Comparison of ENCODE assay signal across 8 cellular contexts in genomic region chr12:751828-752672, GRCh38. TPM values are rescaled to one million over a fixed set of nuclear protein-coding genes. Genes with fewer than 3 reads are reported as not detected.
DNase-seq lines count a peak whose midpoint lies in the region; ATAC-seq and TF ChIP-seq lines count a peak whose summit lies in the region.

Gene WNK1 (plus strand): TSS chr12:752579. CDS start chr12:753566, 987 bp downstream.

- DNase-seq in DND-41, result peak; percentile 97
- DNase-seq in GM23248, result peak; percentile 100
- DNase-seq in Kasumi-1 (lab: John Stamatoyannopoulos, UW), result peak; percentile 91
- peak; percentile 98 for DNase-seq in RPMI7951 (ENCODE audit: low read depth)
- DNase-seq in activated T-helper 1 cell treated with anti-CD3 and anti-CD28 coated beads, Interleukin-12 subunit alpha, Interleukin-12 subunit beta, Interleukin-2, Interleukin-4 antibody, amounts not matched to agents 30 ng/mL and 10 ng/mL and 1 ng/mL, durations not matched to agents 14 hours and 24 hours and 36 hours (ENCODE audit: low spot score), result peak; percentile 95
- peak; percentile 99 for DNase-seq in fibroblast of gingiva (ENCODE audit: low read depth)
- DNase-seq in naive B cell, result peak; percentile 94
- DNase-seq in stimulated activated naive B cell treated with anti-CD40 and anti-IgM and Interleukin-4, amounts not matched to agents 10 μg/mL and 1 μg/mL and 100 μg/mL, for 72 hours, result peak; percentile 94

- H3K9me3 ChIP-seq in DND-41 (ENCODE audit: insufficient read depth, low read length, severe bottlenecking) (no peaks in the 10 kb centered on the region), GM23248 (ENCODE audit: low read depth) (no peaks in the 10 kb centered on the region)

- H3K4me3 ChIP-seq in DND-41 (ENCODE audit: low read depth in 1 of 2, low read length in 2 of 2) (peak within 1 kb of the TSS; percentile 75 to 81), GM23248 (peak within 1 kb of the TSS; percentile 95)

- H3K27me3 Mint-ChIP-seq in activated T-helper 1 cell treated with anti-CD3 and anti-CD28 coated beads, Interleukin-12 subunit alpha, Interleukin-12 subunit beta, Interleukin-2, Interleukin-4 antibody, amounts not matched to agents 30 ng/mL and 10 ng/mL and 1 ng/mL, durations not matched to agents 14 hours and 24 hours and 36 hours (ENCODE audit: insufficient read depth), result no peaks in the 10 kb centered on the region
- no peaks in the 10 kb centered on the region for H3K27me3 Mint-ChIP-seq in naive B cell
- H3K27me3 Mint-ChIP-seq in stimulated activated naive B cell treated with anti-CD40 and anti-IgM and Interleukin-4, amounts not matched to agents 10 μg/mL and 1 μg/mL and 100 μg/mL, for 72 hours, result no peaks in the 10 kb centered on the region

- H3K4me2 ChIP-seq in DND-41 (ENCODE audit: insufficient read depth, low read length), result peak within 1 kb of the TSS; percentile 89
- H3K4me2 ChIP-seq in GM23248 (ENCODE audit: unreplicated experiment), result peak within 1 kb of the TSS; percentile 96

- H3K27me3 ChIP-seq in DND-41 (ENCODE audit: insufficient read depth, low read length, poor library complexity), result no peaks in the 10 kb centered on the region
- no peaks in the 10 kb centered on the region for H3K27me3 ChIP-seq in GM23248 (replicated peaks; ENCODE audit: insufficient read depth)

- H3K4me1 Mint-ChIP-seq in activated T-helper 1 cell treated with anti-CD3 and anti-CD28 coated beads, Interleukin-12 subunit alpha, Interleukin-12 subunit beta, Interleukin-2, Interleukin-4 antibody, amounts not matched to agents 30 ng/mL and 10 ng/mL and 1 ng/mL, durations not matched to agents 14 hours and 24 hours and 36 hours (ENCODE audit: low read depth), result peaks cover 23% of the 10 kb centered on the region
- peaks cover 29 to 38% (median 29%) of the 10 kb centered on the region in 3 donors for H3K4me1 Mint-ChIP-seq in naive B cell
- peaks cover 12 to 44% of the 10 kb centered on the region in 2 donors for H3K4me1 Mint-ChIP-seq in stimulated activated naive B cell treated with anti-CD40 and anti-IgM and Interleukin-4, amounts not matched to agents 10 μg/mL and 1 μg/mL and 100 μg/mL, for 72 hours

- H2AFZ ChIP-seq in DND-41 (ENCODE audit: low read depth, low read length), result peak within 1 kb of the TSS; percentile 87
- peak within 1 kb of the TSS; percentile 91 for H2AFZ ChIP-seq in GM23248

- H3K36me3 ChIP-seq in DND-41 (ENCODE audit: insufficient read depth, low read length) (peaks cover 23% of the 10 kb centered on the region), GM23248 (ENCODE audit: low read depth) (no peaks in the 10 kb centered on the region)

- in situ Hi-C loops in GM23248 (cut with MboI), result loop anchor here (10.0 kb wide), 1 partner anchor 177 kb away; no protein-coding TSS in a partner anchor

- H4K20me1 ChIP-seq in DND-41 (ENCODE audit: insufficient read depth, low read length), result peaks cover 42% of the 10 kb centered on the region
- peaks cover 20% of the 10 kb centered on the region for H4K20me1 ChIP-seq in GM23248 (ENCODE audit: insufficient read depth)

- H3K4me1 ChIP-seq in DND-41 (ENCODE audit: insufficient read depth, low read length), result peaks cover 44% of the 10 kb centered on the region
- peaks cover 36% of the 10 kb centered on the region for H3K4me1 ChIP-seq in GM23248 (ENCODE audit: insufficient read depth)

- ATAC-seq in DND-41 (ENCODE audit: insufficient read depth, low read depth) (peak; percentile 66), naive B cell (ENCODE audit: low read depth in 2 of 2) (peak; percentile 65 to 69)
- ATAC-seq in stimulated activated naive B cell treated with anti-CD40 and anti-IgM and Interleukin-4, amounts not matched to agents 10 μg/mL and 1 μg/mL and 100 μg/mL, for 72 hours (replicated peaks), result peak; percentile 68 to 74

- H3K27ac Mint-ChIP-seq in activated T-helper 1 cell treated with anti-CD3 and anti-CD28 coated beads, Interleukin-12 subunit alpha, Interleukin-12 subunit beta, Interleukin-2, Interleukin-4 antibody, amounts not matched to agents 30 ng/mL and 10 ng/mL and 1 ng/mL, durations not matched to agents 14 hours and 24 hours and 36 hours, result peak within 1 kb of the TSS; percentile 94
- peak within 1 kb of the TSS in 5 of 6 donors; percentile 82 to 96 (median 94) for H3K27ac Mint-ChIP-seq in naive B cell
- peak within 1 kb of the TSS; percentile 94 for H3K27ac Mint-ChIP-seq in stimulated activated naive B cell treated with anti-CD40 and anti-IgM and Interleukin-4, amounts not matched to agents 10 μg/mL and 1 μg/mL and 100 μg/mL, for 72 hours

- peak within 1 kb of the TSS; percentile 92 for H3K4me3 Mint-ChIP-seq in activated T-helper 1 cell treated with anti-CD3 and anti-CD28 coated beads, Interleukin-12 subunit alpha, Interleukin-12 subunit beta, Interleukin-2, Interleukin-4 antibody, amounts not matched to agents 30 ng/mL and 10 ng/mL and 1 ng/mL, durations not matched to agents 14 hours and 24 hours and 36 hours
- H3K4me3 Mint-ChIP-seq in naive B cell, result peak within 1 kb of the TSS in 6 of 8 donors; percentile 93 to 97 (median 95)
- H3K4me3 Mint-ChIP-seq in stimulated activated naive B cell treated with anti-CD40 and anti-IgM and Interleukin-4, amounts not matched to agents 10 μg/mL and 1 μg/mL and 100 μg/mL, for 72 hours, result peak within 1 kb of the TSS in 1 of 2 donors; percentile 97

- peak within 1 kb of the TSS; percentile 84 for H3K9ac ChIP-seq in DND-41 (ENCODE audit: low read depth, low read length)
- peak within 1 kb of the TSS; percentile 88 for H3K9ac ChIP-seq in GM23248

- intact Hi-C loops in activated T-helper 1 cell treated with anti-CD3 and anti-CD28 coated beads, Interleukin-12 subunit alpha, Interleukin-12 subunit beta, Interleukin-2, Interleukin-4 antibody, amounts not matched to agents 30 ng/mL and 10 ng/mL and 1 ng/mL, durations not matched to agents 14 hours and 24 hours and 36 hours (cut with micrococcal nuclease), result loop anchor here (1.0 to 5.0 kb wide), 18 partner anchors 9 to 840 kb away; partner anchors contain the start of genes CCDC77, ERC1, FBXL14 and KDM5A

- H3K27ac ChIP-seq in DND-41 (ENCODE audit: low read length), result peak within 1 kb of the TSS; percentile 97
- peak within 1 kb of the TSS; percentile 83 for H3K27ac ChIP-seq in GM23248

- H3K79me2 ChIP-seq in DND-41 (ENCODE audit: insufficient read depth, low read length) (peaks cover 57% of the 10 kb centered on the region), GM23248 (ENCODE audit: insufficient read depth) (peaks cover 41% of the 10 kb centered on the region)

- H3K36me3 Mint-ChIP-seq in activated T-helper 1 cell treated with anti-CD3 and anti-CD28 coated beads, Interleukin-12 subunit alpha, Interleukin-12 subunit beta, Interleukin-2, Interleukin-4 antibody, amounts not matched to agents 30 ng/mL and 10 ng/mL and 1 ng/mL, durations not matched to agents 14 hours and 24 hours and 36 hours (ENCODE audit: low read depth), result peaks cover 26% of the 10 kb centered on the region
- H3K36me3 Mint-ChIP-seq in naive B cell, result no peaks in the 10 kb centered on the region
- H3K36me3 Mint-ChIP-seq in stimulated activated naive B cell treated with anti-CD40 and anti-IgM and Interleukin-4, amounts not matched to agents 10 μg/mL and 1 μg/mL and 100 μg/mL, for 72 hours, result peaks cover 13 to 27% of the 10 kb centered on the region in 2 donors

- no peaks in the 10 kb centered on the region for H3K9me3 Mint-ChIP-seq in activated T-helper 1 cell treated with anti-CD3 and anti-CD28 coated beads, Interleukin-12 subunit alpha, Interleukin-12 subunit beta, Interleukin-2, Interleukin-4 antibody, amounts not matched to agents 30 ng/mL and 10 ng/mL and 1 ng/mL, durations not matched to agents 14 hours and 24 hours and 36 hours
- no peaks in the 10 kb centered on the region for H3K9me3 Mint-ChIP-seq in naive B cell
- H3K9me3 Mint-ChIP-seq in stimulated activated naive B cell treated with anti-CD40 and anti-IgM and Interleukin-4, amounts not matched to agents 10 μg/mL and 1 μg/mL and 100 μg/mL, for 72 hours, result no peaks in the 10 kb centered on the region

- peaks cover 49% of the 10 kb centered on the region for H3F3A ChIP-seq in GM23248 (ENCODE audit: insufficient read depth)

- no peaks in the 10 kb centered on the region for H3K9me2 ChIP-seq in GM23248 (ENCODE audit: insufficient read depth)

- no peak for TF ChIP-seq CTCF in DND-41 (IDR thresholded peaks at IDR 0.05; ENCODE audit: borderline replicate concordance, extremely low read depth, low read length, poor library complexity, severe bottlenecking)

- WGBS in GM23248 (ENCODE audit: low coverage in 1 of 2, low lambda C conversion rate in 2 of 2, missing lambda C conversion rate in 2 of 2), 2 experiments, result 1 to 2% methylated on average over 35 to 41 of the region's 47 CpGs

RNA-seq across cellular contexts. Expression of gene WNK1, which starts in this region (rescaled TPM):
- 41.5 and 55.6 TPM in 2 replicates for total RNA-seq in GM23248 (2014; rRNA removed; shearing (Covaris generic))
- polyA plus RNA-seq in GM23248 (2016; fragmentation: Nextera tagmentation; extraction: Ambion mirVana) (47.2 and 51.6 TPM in 2 replicates), naive B cell (ENCODE audit: low read depth in 6 of 6) (10 to 100 TPM in 5 of 6 donors, 1 to 10 TPM in 1; 3.9 to 41.1 (median 15.3) TPM)
- total RNA-seq in RPMI7951 (2014; rRNA removed; shearing (Covaris generic)), result 27.8 and 42.3 TPM in 2 replicates
- total RNA-seq in activated T-helper 1 cell treated with anti-CD3 and anti-CD28 coated beads, Interleukin-12 subunit alpha, Interleukin-12 subunit beta, Interleukin-2, Interleukin-4 antibody, amounts not matched to agents 30 ng/mL and 10 ng/mL and 1 ng/mL, durations not matched to agents 14 hours and 24 hours and 36 hours, result 164 and 178 TPM in 2 replicates

Comparison
In these comparisons a context has a peak if more than half of its experiments do, and no peak if none do; other contexts are left out.
1. Peak in every context shown above with its lines: DNase-seq, ATAC-seq, H3K4me3 ChIP-seq and H3K27ac ChIP-seq.